Comparison of ENCODE assay signal across 15 cellular contexts in genomic region chr11:34316347-34317037, GRCh38. TPM values are rescaled to one million over a fixed set of nuclear protein-coding genes. Genes with fewer than 3 reads are reported as not detected.
DNase-seq lines count a peak whose midpoint lies in the region; ATAC-seq and TF ChIP-seq lines count a peak whose summit lies in the region.
"Had no signal": no experiment of that assay in that cellular context is flagged by ENCODE, and none has a peak within 500 bp of the region (broad histone marks: within the 10 kb centered on the region; RNA-seq: fewer than 3 reads in every experiment).

No MANE protein-coding gene starts in this region.

- no peak overlapping the region for H2AFZ ChIP-seq in GM23338

- no peaks in the 10 kb centered on the region for H3F3A ChIP-seq in GM23338 (replicated peaks; ENCODE audit: low read depth)

- no peaks in the 10 kb centered on the region for H3K36me3 Mint-ChIP-seq in activated CD4-positive, alpha-beta T cell treated with anti-CD3 and anti-CD28 coated beads for 36 hours (ENCODE audit: low read depth)
- H3K36me3 Mint-ChIP-seq in GM23338 (ENCODE audit: low read depth), result no peaks in the 10 kb centered on the region; the same call in 2 of the 3 replicates
- H3K36me3 Mint-ChIP-seq: IgD-negative memory B cell had no signal

- peak; percentile 13 for DNase-seq in ELR (ENCODE audit: low read depth)
- DNase-seq in SK-N-MC (ENCODE audit: low read depth, low spot score), result no peak
- no peak for DNase-seq in heart right ventricle
- DNase-seq in putamen (ENCODE audit: low spot score), result peak; percentile 18
- no peak for DNase-seq in activated CD4-positive, alpha-beta T cell treated with anti-CD3 and anti-CD28 coated beads for 36 hours
- no peak for DNase-seq in GM23338 (ENCODE audit: low spot score)
- no peak for DNase-seq in UCSD-AML1 (lab: John Stamatoyannopoulos, UW; ENCODE audit: unreplicated experiment)
- DNase-seq: activated B cell treated with CpG ODN at 0.5 μM for 24 hours, DND-41, NCI-H1417 treated with DMSO at 0.1 percent for 48 hours, OCI-M1, trophoblast cell had no signal

- H3K9me3 ChIP-seq in SK-N-MC (ENCODE audit: low read depth, low read length) (no peaks in the 10 kb centered on the region), heart right ventricle (no peaks in the 10 kb centered on the region)

- H3K4me3 ChIP-seq in SK-N-MC (no peak overlapping the region), heart right ventricle (no peak overlapping the region), GM23338 (no peak overlapping the region)
- H3K4me3 ChIP-seq: coronary artery had no signal

- POLR2A ChIA-PET in activated CD4-positive, alpha-beta T cell treated with anti-CD3 and anti-CD28 coated beads for 36 hours (lab: Charles Lee), result interaction anchor here (0.6 kb wide), 1 partner anchor 115 kb away, joined by 3 read pairs; no protein-coding TSS in a partner anchor

- WGBS in heart right ventricle, 2 donors, result 54% methylated on average over 8 of the region's 8 CpGs

- no peaks in the 10 kb centered on the region for H3K9me3 Mint-ChIP-seq in activated CD4-positive, alpha-beta T cell treated with anti-CD3 and anti-CD28 coated beads for 36 hours (ENCODE audit: low read depth)
- no peaks in the 10 kb centered on the region for H3K9me3 Mint-ChIP-seq in GM23338
- H3K9me3 Mint-ChIP-seq: activated B cell treated with CpG ODN at 0.5 μM for 24 hours, IgD-negative memory B cell had no signal

- H3K27me3 ChIP-seq in heart right ventricle, result no peaks in the 10 kb centered on the region
- no peaks in the 10 kb centered on the region for H3K27me3 ChIP-seq in GM23338 (ENCODE audit: insufficient read depth)

- TF ChIP-seq CTCF in heart right ventricle (IDR thresholded peaks at IDR 0.05), result no peak
- no peak for TF ChIP-seq CTCF in GM23338 (conservative IDR thresholded peaks at IDR 0.05; ENCODE audit: low read depth in 2 of 2)

- H3K4me3 Mint-ChIP-seq in activated CD4-positive, alpha-beta T cell treated with anti-CD3 and anti-CD28 coated beads for 36 hours, result no peak overlapping the region
- no peak overlapping the region for H3K4me3 Mint-ChIP-seq in GM23338
- H3K4me3 Mint-ChIP-seq: activated B cell treated with CpG ODN at 0.5 μM for 24 hours, IgD-negative memory B cell had no signal

- intact Hi-C loops in heart right ventricle (cut with DNase I), result loop anchor here in 1 of 10 donors (5.0 kb wide), 1 partner anchor 36 kb away; no protein-coding TSS in a partner anchor
- intact Hi-C loops in activated CD4-positive, alpha-beta T cell treated with anti-CD3 and anti-CD28 coated beads for 36 hours (cut with DNase I, micrococcal nuclease), result no loop called here

- H3K36me3 ChIP-seq in SK-N-MC (ENCODE audit: insufficient read depth, low read length) (no peaks in the 10 kb centered on the region), heart right ventricle (no peaks in the 10 kb centered on the region), GM23338 (ENCODE audit: insufficient read depth) (no peaks in the 10 kb centered on the region)

- H3K9me2 ChIP-seq in GM23338 (ENCODE audit: insufficient read depth), result no peaks in the 10 kb centered on the region

- peaks cover 15 to 56% (median 27%) of the 10 kb centered on the region in 9 donors for H3K4me1 ChIP-seq in heart right ventricle
- no peaks in the 10 kb centered on the region for H3K4me1 ChIP-seq in GM23338 (ENCODE audit: insufficient read depth)

- peaks cover 4% of the 10 kb centered on the region for H3K4me1 Mint-ChIP-seq in activated CD4-positive, alpha-beta T cell treated with anti-CD3 and anti-CD28 coated beads for 36 hours
- H3K4me1 Mint-ChIP-seq in GM23338, result peaks cover 14% of the 10 kb centered on the region

- H3K9ac ChIP-seq in SK-N-MC (ENCODE audit: insufficient read length), result no peak overlapping the region

- no peak overlapping the region for H3K27ac Mint-ChIP-seq in activated CD4-positive, alpha-beta T cell treated with anti-CD3 and anti-CD28 coated beads for 36 hours
- H3K27ac Mint-ChIP-seq in GM23338, result no peak overlapping the region
- H3K27ac Mint-ChIP-seq: activated B cell treated with CpG ODN at 0.5 μM for 24 hours, IgD-negative memory B cell had no signal

- no peaks in the 10 kb centered on the region for H3K27me3 Mint-ChIP-seq in activated CD4-positive, alpha-beta T cell treated with anti-CD3 and anti-CD28 coated beads for 36 hours
- peaks cover 6% of the 10 kb centered on the region for H3K27me3 Mint-ChIP-seq in GM23338 (ENCODE audit: insufficient read depth, low read depth, poor library complexity)
- H3K27me3 Mint-ChIP-seq: activated B cell treated with CpG ODN at 0.5 μM for 24 hours, IgD-negative memory B cell had no signal

- H3K27ac ChIP-seq in SK-N-MC (peak overlapping the region; percentile 43; the same call in 1 of the 2 replicates), heart right ventricle (peak overlapping the region in 2 of 10 donors; percentile 6 to 30), GM23338 (ENCODE audit: low read depth) (no peak overlapping the region)
- H3K27ac ChIP-seq: coronary artery had no signal

- CTCF ChIA-PET in activated CD4-positive, alpha-beta T cell treated with anti-CD3 and anti-CD28 coated beads for 36 hours (lab: Charles Lee), result interaction anchor here (1.1 kb wide), 1 partner anchor 142 kb away, joined by 5 read pairs; no protein-coding TSS in a partner anchor

- no peak overlapping the region for H3K4me2 ChIP-seq in GM23338

- ATAC-seq in heart right ventricle (peak in 6 of 8 donors; percentile 14 to 68 (median 48)), GM23338 (no peak), HG02798 (IDR thresholded peaks at IDR 0.05; ENCODE audit: poor library complexity, unreplicated experiment) (no peak)
- ATAC-seq in activated CD4-positive, alpha-beta T cell treated with anti-CD3 and anti-CD28 coated beads for 36 hours, result no peak

- H4K20me1 ChIP-seq in GM23338 (replicated peaks; ENCODE audit: insufficient read depth), result no peaks in the 10 kb centered on the region

- H3K79me2 ChIP-seq in GM23338 (replicated peaks; ENCODE audit: insufficient read depth), result 0 out of 2 replicates have a peak, but pooled peaks cover 4% of the 10 kb centered on the region

TF ChIP-seq in GM23338, 12 proteins besides CTCF, POLR2A, EP300 and RAD21 (continues in another document):
- TF ChIP-seq JUNB (IDR thresholded peaks at IDR 0.05; ENCODE audit: unreplicated experiment), result no peak
- TF ChIP-seq REST (IDR thresholded peaks at IDR 0.05; ENCODE audit: unreplicated experiment), result no peak
- no peak for TF ChIP-seq NANOG (IDR thresholded peaks at IDR 0.05; ENCODE audit: borderline replicate concordance)
- no peak for TF ChIP-seq CREB1 (CRISPR knock-in tag; IDR thresholded peaks at IDR 0.05; ENCODE audit: low read depth)
- TF ChIP-seq EZH2 (IDR thresholded peaks at IDR 0.05; ENCODE audit: low read depth, unreplicated experiment), result no peak
- no peak for TF ChIP-seq ZNF331 (CRISPR knock-in tag; IDR thresholded peaks at IDR 0.05; ENCODE audit: low read depth)
- no peak for TF ChIP-seq POLR2AphosphoS5 (IDR thresholded peaks at IDR 0.05; ENCODE audit: low read depth)
- TF ChIP-seq STAT1 (IDR thresholded peaks at IDR 0.05; ENCODE audit: unreplicated experiment), result no peak
- TF ChIP-seq ZNF114 (CRISPR knock-in tag; IDR thresholded peaks at IDR 0.05), result no peak
- TF ChIP-seq EZH2phosphoT487 (IDR thresholded peaks at IDR 0.05; ENCODE audit: unreplicated experiment), result no peak
- TF ChIP-seq ETS1 (IDR thresholded peaks at IDR 0.05), result no peak

RNA-seq across cellular contexts. Expression of gene ABTB2, which starts 41.3 kb away (rescaled TPM):
- 10 to 100 TPM in 9 of 10 donors, 1 to 10 TPM in 1; 7.3 to 19.1 (median 15.8) TPM for total RNA-seq in heart right ventricle
- polyA plus RNA-seq in heart right ventricle (10 to 100 TPM in 1 of 2 donors, 1 to 10 TPM in 1; 2.5 to 11.0 TPM), GM23338 (2016; fragmentation: Nextera tagmentation; extraction: Ambion mirVana) (2.6 and 3.1 TPM in 2 replicates)
- 1 to 10 TPM; 1.2 TPM for total RNA-seq in activated CD4-positive, alpha-beta T cell treated with anti-CD3 and anti-CD28 coated beads for 36 hours
- 9.9 and 12.1 TPM in 2 replicates for total RNA-seq in GM23338 (2014; rRNA removed; shearing (Covaris generic))

Comparison
In these comparisons a context has a peak if more than half of its experiments do, and no peak if none do; other contexts are left out.
1. DNase-seq: peak in ELR (single experiment) and putamen (single experiment); none in SK-N-MC (single experiment), heart right ventricle (0 of 2), activated CD4-positive, alpha-beta T cell treated with anti-CD3 and anti-CD28 coated beads for 36 hours (single experiment), GM23338 (single experiment) and UCSD-AML1 (single experiment).
2. ATAC-seq: peak in heart right ventricle (6 of 8); none in activated CD4-positive, alpha-beta T cell treated with anti-CD3 and anti-CD28 coated beads for 36 hours (single experiment), GM23338 (single experiment) and HG02798 (single experiment).